9 cellular contexts compared by ENCODE assay signal in the genomic region with DNA sequence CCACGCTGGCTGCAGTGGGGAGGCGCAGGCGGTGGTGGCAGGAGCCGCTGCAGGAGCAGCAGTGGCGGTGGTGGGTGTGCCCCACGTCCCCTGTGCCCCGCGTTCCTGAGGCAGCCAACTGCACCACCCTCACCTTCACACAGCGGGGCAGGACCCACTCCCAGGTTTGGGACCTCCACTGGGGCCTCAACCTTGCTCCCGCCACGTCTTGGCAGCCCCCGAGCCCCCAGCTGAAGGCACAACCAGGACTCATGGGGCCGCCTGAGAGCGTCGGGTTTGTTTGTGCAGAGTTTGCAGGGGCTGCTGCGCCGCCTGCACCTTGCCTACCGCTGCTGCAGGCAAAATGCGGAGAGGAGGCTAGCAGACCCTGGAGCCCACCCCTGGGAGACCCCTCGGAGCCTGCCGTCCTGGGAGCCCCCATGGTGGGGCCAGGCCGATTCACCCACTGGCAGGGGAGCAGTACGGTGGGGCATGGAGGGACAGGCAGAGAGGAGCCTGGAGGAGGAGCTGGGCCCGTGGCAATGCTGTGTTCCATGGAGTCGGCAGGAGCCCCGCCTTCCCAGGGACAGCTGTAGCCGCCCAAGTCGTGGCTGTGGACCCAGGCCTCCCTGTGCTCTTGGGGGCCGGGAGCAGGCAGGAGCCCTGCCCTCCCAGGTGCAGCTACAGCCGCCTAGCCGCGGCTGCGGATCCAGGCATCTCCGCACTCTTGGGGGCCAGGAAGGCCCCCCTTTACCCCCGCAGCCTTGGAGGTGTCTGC. TPM values are rescaled to one million over a fixed set of nuclear protein-coding genes. Genes with fewer than 3 reads are reported as not detected.
DNase-seq lines count a peak whose midpoint lies in the region; ATAC-seq, FAIRE-seq and TF ChIP-seq lines count a peak whose summit lies in the region.
"Had no signal": no experiment of that assay in that cellular context is flagged by ENCODE, and none has a peak within 500 bp of the region (broad histone marks: within the 10 kb centered on the region; RNA-seq: fewer than 3 reads in every experiment).

No MANE protein-coding gene starts in this region.

- dilution Hi-C loops in IMR-90 (cut with HindIII; ENCODE audit: low sequenced_read_pairs, unreplicated experiment), result no loop called here

- H3K9me3 Mint-ChIP-seq in CD8-positive, alpha-beta T cell, result no peaks in the 10 kb centered on the region
- no peaks in the 10 kb centered on the region for H3K9me3 Mint-ChIP-seq in type B pancreatic cell

- no peaks in the 10 kb centered on the region for H3K4me1 Mint-ChIP-seq in CD8-positive, alpha-beta T cell (ENCODE audit: low read depth)
- no peaks in the 10 kb centered on the region for H3K4me1 Mint-ChIP-seq in type B pancreatic cell (ENCODE audit: unreplicated experiment)

- no peak overlapping the region for H2BK120ac ChIP-seq in IMR-90 (ENCODE audit: low read depth, low read length)

- in situ Hi-C loops in IMR-90 (cut with MboI; ENCODE audit: low sequenced_read_pairs), result loop anchor here (10.0 kb wide), 3 partner anchors 184 to 594 kb away; a partner anchor contains a TSS

- H3K27me3 Mint-ChIP-seq in CD8-positive, alpha-beta T cell (ENCODE audit: low read depth), result peaks cover 22% of the 10 kb centered on the region
- peaks cover 3% of the 10 kb centered on the region for H3K27me3 Mint-ChIP-seq in type B pancreatic cell

- H4K8ac ChIP-seq in IMR-90 (ENCODE audit: low read depth in 2 of 2, low read length in 2 of 2), result no peak overlapping the region

- no peak overlapping the region for H3K14ac ChIP-seq in IMR-90 (replicated peaks; ENCODE audit: low read depth, low read length)

- POLR2A ChIA-PET in CD8-positive, alpha-beta T cell (lab: Charles Lee), result interaction anchor here (1.0 to 1.5 kb wide), 3 partner anchors 14 to 57 kb away, joined by 3 to 4 read pairs (median 3); no protein-coding TSS in a partner anchor
- POLR2A ChIA-PET in IMR-90 (lab: Charles Lee; ENCODE audit: unreplicated experiment), result no interaction called here

- peak overlapping the region; percentile 87 for H2AFZ ChIP-seq in IMR-90 (replicated peaks; ENCODE audit: low read length, poor library complexity)

- no peak overlapping the region for H2BK5ac ChIP-seq in IMR-90 (ENCODE audit: low read depth, low read length, poor library complexity, severe bottlenecking)

- no peak overlapping the region for H3K18ac ChIP-seq in IMR-90 (ENCODE audit: low read depth, low read length)

- H3K4me3 ChIP-seq in CD8-positive, alpha-beta T cell (ENCODE audit: low read depth, low read length), result peak overlapping the region; percentile 55
- H3K4me3 ChIP-seq in IMR-90 (ENCODE audit: insufficient read depth, low read depth, low read length), result peak overlapping the region; percentile 17; the same call in 1 of the 2 replicates
- peak overlapping the region; percentile 42 for H3K4me3 ChIP-seq in bronchial epithelial cell (ENCODE audit: low read depth, low read length)
- H3K4me3 ChIP-seq in lower leg skin (ENCODE audit: low read depth, poor library complexity, severe bottlenecking), result peak overlapping the region; percentile 1

- 13% methylated on average over 6 of the region's 35 CpGs; no CpG with 5 or more reads in 1 of the 2 experiments for WGBS in IMR-90 (ENCODE audit: extremely low coverage in 2 of 2, insufficient read length in 1 of 2), 2 experiments
- WGBS in lower leg skin, 2 donors, result 23 to 26% methylated on average over 14 to 29 of the region's 35 CpGs

- H2BK20ac ChIP-seq in IMR-90 (ENCODE audit: low read depth, low read length), result no peak overlapping the region

- no peaks in the 10 kb centered on the region for H3K4me1 ChIP-seq in CD8-positive, alpha-beta T cell (ENCODE audit: insufficient read depth, low read length)
- H3K4me1 ChIP-seq in IMR-90 (ENCODE audit: control insufficient read depth, insufficient read depth, low read length), result no peaks in the 10 kb centered on the region; the same call in 1 of the 2 replicates

- no peak for FAIRE-seq in bronchial epithelial cell (lab: Jason Lieb, UNC)
- FAIRE-seq: colon had no signal

- no peaks in the 10 kb centered on the region for H3K79me1 ChIP-seq in IMR-90 (ENCODE audit: low read depth in 1 of 2, low read length in 2 of 2)

- intact Hi-C loops in CD8-positive, alpha-beta T cell (cut with DNase I, micrococcal nuclease), result loop anchor here in 1 of 2 experiments (10.0 kb wide), 1 partner anchor 794 kb away; no protein-coding TSS in a partner anchor
- intact Hi-C loops in IMR-90 (cut with micrococcal nuclease), result no loop called here
- intact Hi-C loops in lower leg skin (cut with DNase I; ENCODE audit: low total_unique reads), result loop anchor here (10.0 kb wide), 1 partner anchor 184 kb away; no protein-coding TSS in a partner anchor

- H3K36me3 Mint-ChIP-seq in CD8-positive, alpha-beta T cell, result no peaks in the 10 kb centered on the region
- no peaks in the 10 kb centered on the region for H3K36me3 Mint-ChIP-seq in type B pancreatic cell

- H3K36me3 ChIP-seq in CD8-positive, alpha-beta T cell (ENCODE audit: insufficient read depth, low read length), result no peaks in the 10 kb centered on the region
- H3K36me3 ChIP-seq in IMR-90 (ENCODE audit: control insufficient read depth, insufficient read depth, low read length) (no peaks in the 10 kb centered on the region), bronchial epithelial cell (ENCODE audit: control insufficient read depth, insufficient read depth, low read length) (no peaks in the 10 kb centered on the region)

- no peak overlapping the region for H3K9ac ChIP-seq in IMR-90 (ENCODE audit: low read depth, low read length)

- CTCF ChIA-PET in CD8-positive, alpha-beta T cell (lab: Charles Lee), result interaction anchor here (0.9 to 5.6 kb wide), 5 partner anchors 14 to 602 kb away, joined by 3 to 162 read pairs (median 5); a partner anchor contains a TSS
- CTCF ChIA-PET in IMR-90 (lab: Yijun Ruan, JAX), result interaction anchor here (2.0 kb wide), 1 partner anchor 44 kb away, joined by 4 read pairs; no protein-coding TSS in a partner anchor

- H4K5ac ChIP-seq in IMR-90 (ENCODE audit: low read depth, low read length), result no peak overlapping the region

- no peak overlapping the region for H3K23ac ChIP-seq in IMR-90 (ENCODE audit: low read depth, low read length)

- no peak overlapping the region for H2AK9ac ChIP-seq in IMR-90 (replicated peaks; ENCODE audit: low read depth, low read length, poor library complexity)

- no peak for TF ChIP-seq RAD21 in IMR-90 (IDR thresholded peaks at IDR 0.05; ENCODE audit: low read length)

- TF ChIP-seq POLR2A in IMR-90 (IDR thresholded peaks at IDR 0.05; ENCODE audit: low read depth, low read length), result no peak
- no peak for TF ChIP-seq POLR2A in lower leg skin (IDR thresholded peaks at IDR 0.05)

- H3K4me2 ChIP-seq in IMR-90 (ENCODE audit: low read depth, low read length), result peak overlapping the region; percentile 52; the same call in 1 of the 2 replicates

- no peak overlapping the region for H2BK15ac ChIP-seq in IMR-90 (ENCODE audit: low read depth, low read length)

- H3K27me3 ChIP-seq in CD8-positive, alpha-beta T cell (ENCODE audit: insufficient read depth, low read length), result peaks cover 11% of the 10 kb centered on the region
- peaks cover 15% of the 10 kb centered on the region for H3K27me3 ChIP-seq in IMR-90 (ENCODE audit: control insufficient read depth, insufficient read depth, low read length)
- no peaks in the 10 kb centered on the region for H3K27me3 ChIP-seq in bronchial epithelial cell (ENCODE audit: control insufficient read depth, insufficient read depth, low read length)

- no peak overlapping the region for H3K27ac ChIP-seq in CD8-positive, alpha-beta T cell (ENCODE audit: low read depth, low read length)
- H3K27ac ChIP-seq in IMR-90 (ENCODE audit: insufficient read depth, low read length), result no peak overlapping the region

- no peaks in the 10 kb centered on the region for H4K20me1 ChIP-seq in IMR-90 (ENCODE audit: insufficient read depth, low read length)

- no peak overlapping the region for H2AK5ac ChIP-seq in IMR-90 (ENCODE audit: low read depth, low read length)

- no peak overlapping the region for H3K56ac ChIP-seq in IMR-90 (ENCODE audit: extremely low read depth, insufficient read depth, low read length)

- H4K91ac ChIP-seq in IMR-90 (ENCODE audit: insufficient read depth, low read depth, low read length), result no peak overlapping the region

- no peak for TF ChIP-seq CTCF in CD8-positive, alpha-beta T cell (IDR thresholded peaks at IDR 0.05)
- TF ChIP-seq CTCF in IMR-90 (conservative IDR thresholded peaks at IDR 0.05; ENCODE audit: low read depth, low read length) (no peak), bronchial epithelial cell (IDR thresholded peaks at IDR 0.05; ENCODE audit: insufficient read depth, low read length, severe bottlenecking) (no peak), lower leg skin (IDR thresholded peaks at IDR 0.05) (no peak), type B pancreatic cell (conservative IDR thresholded peaks at IDR 0.05) (no peak)

- no peak overlapping the region for H3K4ac ChIP-seq in IMR-90 (ENCODE audit: low read depth, low read length)

- DNase-seq in CD8-positive, alpha-beta T cell, result peak in 1 of 7 experiments; percentile 15
- DNase-seq in IMR-90 (no peak), bronchial epithelial cell (ENCODE audit: low read depth) (peak; percentile 12), lower leg skin (ENCODE audit: low spot score in 2 of 2) (peak in 1 of 2 donors; percentile 87), type B pancreatic cell (ENCODE audit: extremely low spot score, unreplicated experiment) (no peak), epidermal melanocyte (ENCODE audit: insufficient read length, low spot score) (no peak), medulla oblongata (ENCODE audit: extremely low spot score) (no peak), SW 1271 (lab: John Stamatoyannopoulos, UW) (no peak)

- no peaks in the 10 kb centered on the region for H3K9me3 ChIP-seq in CD8-positive, alpha-beta T cell (ENCODE audit: low read length)
- no peaks in the 10 kb centered on the region for H3K9me3 ChIP-seq in IMR-90 (ENCODE audit: control insufficient read depth, insufficient read depth, low read length)

- H3K4me3 Mint-ChIP-seq in CD8-positive, alpha-beta T cell, result peak overlapping the region; percentile 71
- peak overlapping the region; percentile 49 for H3K4me3 Mint-ChIP-seq in type B pancreatic cell

- peak; percentile 50 for ATAC-seq in CD8-positive, alpha-beta T cell
- peak; percentile 72 for ATAC-seq in IMR-90 (ENCODE audit: low read depth)

- H3K27ac Mint-ChIP-seq in CD8-positive, alpha-beta T cell, result no peak overlapping the region
- no peak overlapping the region for H3K27ac Mint-ChIP-seq in type B pancreatic cell

- BruUV-seq in IMR-90 (replicated peaks; lab: Mats Ljungman, UMichigan), result no TSS peak

- H3K9me1 ChIP-seq in IMR-90 (ENCODE audit: insufficient read depth, low read length), result no peaks in the 10 kb centered on the region

TF ChIP-seq in IMR-90, 13 proteins besides CTCF, POLR2A, EP300 and RAD21 (continues in another document):
- no peak for TF ChIP-seq MAZ (IDR thresholded peaks at IDR 0.05; ENCODE audit: borderline replicate concordance, low read depth, low read length)
- no peak for TF ChIP-seq MAFK (IDR thresholded peaks at IDR 0.05; ENCODE audit: low read depth, low read length)

RNA-seq across cellular contexts. Expression of a gene that starts 14.7 kb away (rescaled TPM):
- under 1 TPM; 0.35 to 0.81 TPM for total RNA-seq in CD8-positive, alpha-beta T cell
- 0.18 and 0.28 TPM in 2 replicates for total RNA-seq in IMR-90 (2012; rRNA removed)
- 0.14 and 0.19 TPM in 2 replicates for polyA plus RNA-seq in IMR-90 (2012; rRNA removed)
- polyA plus RNA-seq in IMR-90 (2012; cell fraction: cytosol; rRNA removed), result 0.02 and 0.05 TPM in 2 replicates
- 0.24 and 0.56 TPM in 2 replicates for polyA plus RNA-seq in IMR-90 (2012; cell fraction: nucleus; rRNA removed; ENCODE audit: low replicate concordance)
- total RNA-seq in bronchial epithelial cell, result 0.53 and 1.7 TPM in 2 replicates
- 1 to 10 TPM; 1.8 to 4.4 (median 3.3) TPM for total RNA-seq in lower leg skin
- total RNA-seq in type B pancreatic cell (ENCODE audit: low replicate concordance), result 6.0 and 8.1 TPM in 2 replicates

Comparison
In these comparisons a context has a peak if more than half of its experiments do, and no peak if none do; other contexts are left out.
1. H3K4me3 ChIP-seq: peak in every context shown above with its lines; median percentile 55 in CD8-positive, alpha-beta T cell; 42 in bronchial epithelial cell; 17 in IMR-90; 1 in lower leg skin.